In the genomic region with DNA sequence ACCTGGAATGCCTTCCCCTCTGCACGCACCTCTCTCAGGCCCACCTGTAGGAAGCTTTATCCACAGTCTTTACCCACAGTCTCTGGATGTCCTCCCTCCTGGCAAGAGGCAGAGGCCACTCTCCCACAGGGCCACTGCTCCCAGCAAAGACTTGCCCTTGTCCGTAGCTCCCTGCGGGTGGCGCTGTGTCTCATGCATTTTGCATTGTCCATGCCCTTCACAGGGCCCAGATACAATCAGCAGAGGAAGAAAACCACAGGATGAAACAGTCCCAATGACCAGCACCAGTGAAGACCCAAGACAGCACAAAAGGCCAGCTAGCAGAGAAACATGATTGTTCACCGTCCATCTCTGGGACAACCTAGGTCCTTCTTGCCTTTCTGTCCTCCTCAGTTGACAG, we compare ENCODE assay signal across 9 cellular contexts. TPM values are rescaled to one million over a fixed set of nuclear protein-coding genes. Genes with fewer than 3 reads are reported as not detected.
DNase-seq lines count a peak whose midpoint lies in the region; ATAC-seq and TF ChIP-seq lines count a peak whose summit lies in the region.
"Had no signal": no experiment of that assay in that cellular context is flagged by ENCODE, and none has a peak within 500 bp of the region (broad histone marks: within the 10 kb centered on the region; RNA-seq: fewer than 3 reads in every experiment).

No MANE protein-coding gene starts in this region.

- H3K4me3 ChIP-seq in CD8-positive, alpha-beta memory T cell (ENCODE audit: low read length), result no peak overlapping the region
- no peak overlapping the region for H3K4me3 ChIP-seq in H7 (ENCODE audit: insufficient read depth, low read depth, low read length)
- no peak overlapping the region for H3K4me3 ChIP-seq in WERI-Rb-1 (ENCODE audit: low read depth, low read length)

- H3K36me3 Mint-ChIP-seq in CD8-positive, alpha-beta memory T cell, result peaks cover 0 to 14% (median 0%) of the 10 kb centered on the region in 3 donors
- no peaks in the 10 kb centered on the region for H3K36me3 Mint-ChIP-seq in immature natural killer cell
- H3K36me3 Mint-ChIP-seq: memory B cell had no signal

- POLR2A ChIA-PET in CD8-positive, alpha-beta memory T cell (lab: Charles Lee), result interaction anchor here (1.1 kb wide), 1 partner anchor 23 kb away, joined by 3 read pairs; no protein-coding TSS in a partner anchor

- H3K4me1 Mint-ChIP-seq in CD8-positive, alpha-beta memory T cell, result peaks cover 14 to 31% (median 23%) of the 10 kb centered on the region in 3 donors
- H3K4me1 Mint-ChIP-seq in immature natural killer cell, result peaks cover 7 to 14% of the 10 kb centered on the region in 2 donors

- H3K27me3 Mint-ChIP-seq in CD8-positive, alpha-beta memory T cell, result peaks cover 8 to 13% of the 10 kb centered on the region in 2 donors
- peaks cover 7 to 19% (median 12%) of the 10 kb centered on the region in 3 donors for H3K27me3 Mint-ChIP-seq in immature natural killer cell (ENCODE audit: low read depth in 3 of 3)

- H3K27ac ChIP-seq in CD8-positive, alpha-beta memory T cell (ENCODE audit: low read depth, low read length), result no peak overlapping the region
- H3K27ac ChIP-seq in WERI-Rb-1, result no peak overlapping the region

- peak overlapping the region in 2 of 8 donors; percentile 47 to 95 for H3K27ac Mint-ChIP-seq in CD8-positive, alpha-beta memory T cell
- no peak overlapping the region for H3K27ac Mint-ChIP-seq in immature natural killer cell
- H3K27ac Mint-ChIP-seq: memory B cell had no signal

- H3K36me3 ChIP-seq in CD8-positive, alpha-beta memory T cell (ENCODE audit: insufficient read depth, low read length), result no peaks in the 10 kb centered on the region
- H3K36me3 ChIP-seq in H7 (replicated peaks; ENCODE audit: control insufficient read depth, insufficient read depth, low read length) (no peaks in the 10 kb centered on the region), WERI-Rb-1 (no peaks in the 10 kb centered on the region)

- H3K9me3 Mint-ChIP-seq in CD8-positive, alpha-beta memory T cell, result no peaks in the 10 kb centered on the region
- no peaks in the 10 kb centered on the region for H3K9me3 Mint-ChIP-seq in immature natural killer cell
- H3K9me3 Mint-ChIP-seq: memory B cell had no signal

- no peaks in the 10 kb centered on the region for H3K27me3 ChIP-seq in CD8-positive, alpha-beta memory T cell (ENCODE audit: insufficient read depth, low read length, poor library complexity, severe bottlenecking)
- peaks cover 43% of the 10 kb centered on the region for H3K27me3 ChIP-seq in H7 (ENCODE audit: control insufficient read depth, insufficient read depth, low read length)
- H3K27me3 ChIP-seq in WERI-Rb-1 (ENCODE audit: insufficient read depth, low read depth, severe bottlenecking), result peaks cover 83% of the 10 kb centered on the region

- H3K4me3 Mint-ChIP-seq in CD8-positive, alpha-beta memory T cell, result peak overlapping the region; percentile 59 to 99 (median 75)
- H3K4me3 Mint-ChIP-seq in immature natural killer cell, result peak overlapping the region in 4 of 5 donors; percentile 51 to 65 (median 58)
- H3K4me3 Mint-ChIP-seq: memory B cell had no signal

- H3K9me3 ChIP-seq in CD8-positive, alpha-beta memory T cell (ENCODE audit: low read length), result no peaks in the 10 kb centered on the region
- no peaks in the 10 kb centered on the region for H3K9me3 ChIP-seq in WERI-Rb-1 (ENCODE audit: severe bottlenecking)

- CTCF ChIA-PET in CD8-positive, alpha-beta memory T cell (lab: Charles Lee), result interaction anchor here (0.7 to 1.1 kb wide), 6 partner anchors 9 to 125 kb away, joined by 3 to 4 read pairs (median 3); no protein-coding TSS in a partner anchor

- no peak for ATAC-seq in HG03159 (IDR thresholded peaks at IDR 0.05; ENCODE audit: unreplicated experiment)
- ATAC-seq in HG02678 (IDR thresholded peaks at IDR 0.05; ENCODE audit: unreplicated experiment), result no peak

- peak in 1 of 5 donors; percentile 9 for DNase-seq in CD8-positive, alpha-beta memory T cell
- DNase-seq in H7 (peak; percentile 88), WERI-Rb-1 (peak; percentile 78), immature natural killer cell (no peak), amygdala (lab: John Stamatoyannopoulos, UW) (no peak)
- DNase-seq in stimulated activated naive CD4-positive, alpha-beta T cell (lab: John Stamatoyannopoulos, UW), result no peak

- H3K4me1 ChIP-seq in CD8-positive, alpha-beta memory T cell (ENCODE audit: insufficient read depth, low read length), result peaks cover 12% of the 10 kb centered on the region

- TF ChIP-seq CTCF in WERI-Rb-1 (IDR thresholded peaks at IDR 0.05; ENCODE audit: low read depth, low read length), result peak; percentile 94

RNA-seq across cellular contexts. Expression of a gene that starts 2.1 kb away (rescaled TPM):
- 10 to 100 TPM; 15.1 to 16.3 TPM for total RNA-seq in CD8-positive, alpha-beta memory T cell
- polyA plus RNA-seq in CD8-positive, alpha-beta memory T cell, result 49.8 TPM
- total RNA-seq in H7 (2014; rRNA removed; shearing (Covaris generic)), result 25.3 and 31.1 TPM in 2 replicates
- polyA plus RNA-seq in immature natural killer cell, result 1 to 10 TPM; 2.5 to 7.9 (median 4.5) TPM

Comparison
In these comparisons a context has a peak if more than half of its experiments do, and no peak if none do; other contexts are left out.
1. DNase-seq: peak in H7 (single experiment) and WERI-Rb-1 (single experiment); none in immature natural killer cell (0 of 3), stimulated activated naive CD4-positive, alpha-beta T cell (0 of 6) and amygdala (0 of 56).